ENCODE assay signal across 22 cellular contexts in genomic region chr9:79357185-79357584, GRCh38.
DNase-seq lines count a peak whose midpoint lies in the region; ATAC-seq and TF ChIP-seq lines count a peak whose summit lies in the region.
"Had no signal": no experiment of that assay in that cellular context is flagged by ENCODE, and none has a peak within 500 bp of the region (broad histone marks: within the 10 kb centered on the region; RNA-seq: fewer than 3 reads in every experiment).

No MANE protein-coding gene starts in this region.

- H3K27ac Mint-ChIP-seq in dendritic cell treated with granulocyte-macrophage colony-stimulating factor and Interleukin-4, amounts not matched to agents 40 ng/mL and 50 ng/mL, for 4 days = peak overlapping the region; percentile 56

- intact Hi-C loops in dendritic cell treated with granulocyte-macrophage colony-stimulating factor and Interleukin-4, amounts not matched to agents 40 ng/mL and 50 ng/mL, for 4 days (cut with micrococcal nuclease) = no loop called here
- intact Hi-C loops in stomach (cut with DNase I; ENCODE audit: low total_unique reads) = no loop called here

- TF ChIP-seq EP300 in stomach (IDR thresholded peaks at IDR 0.05) (no peak), gastroesophageal sphincter (IDR thresholded peaks at IDR 0.05) (no peak)

- H3K4me3 Mint-ChIP-seq in dendritic cell treated with granulocyte-macrophage colony-stimulating factor and Interleukin-4, amounts not matched to agents 40 ng/mL and 50 ng/mL, for 4 days = peak overlapping the region; percentile 6

- no peaks in the 10 kb centered on the region for H3K27me3 Mint-ChIP-seq in dendritic cell treated with granulocyte-macrophage colony-stimulating factor and Interleukin-4, amounts not matched to agents 40 ng/mL and 50 ng/mL, for 4 days

- TF ChIP-seq POLR2A in stomach (IDR thresholded peaks at IDR 0.05) (no peak), gastroesophageal sphincter (IDR thresholded peaks at IDR 0.05) (no peak)

- 21 to 53% (median 37%) methylated on average over 5 of the region's 5 CpGs for WGBS in stomach, 5 donors
- WGBS in gastroesophageal sphincter (ENCODE audit: low coverage in 1 of 2), 2 donors = 68 to 69% methylated on average over 3 to 5 of the region's 5 CpGs

- H3K27me3 ChIP-seq in stomach (no peaks in the 10 kb centered on the region), gastroesophageal sphincter (no peaks in the 10 kb centered on the region)

- H3K9me3 ChIP-seq in stomach = no peaks in the 10 kb centered on the region
- no peaks in the 10 kb centered on the region for H3K9me3 ChIP-seq in gastroesophageal sphincter

- no peaks in the 10 kb centered on the region for H3K36me3 ChIP-seq in stomach
- H3K36me3 ChIP-seq in gastroesophageal sphincter = no peaks in the 10 kb centered on the region

- H3K4me1 Mint-ChIP-seq in dendritic cell treated with granulocyte-macrophage colony-stimulating factor and Interleukin-4, amounts not matched to agents 40 ng/mL and 50 ng/mL, for 4 days (ENCODE audit: low read depth) = peaks cover 22% of the 10 kb centered on the region

- DNase-seq in NCI-H1092 treated with DMSO at 0.1 percent for 48 hours (lab: John Stamatoyannopoulos, UW) = peak; percentile 26
- no peak for DNase-seq in NCI-H1092 (lab: John Stamatoyannopoulos, UW)
- DNase-seq in NCI-H2029 (lab: John Stamatoyannopoulos, UW) = peak; percentile 30
- no peak for DNase-seq in stomach
- DNase-seq in stimulated activated CD4-positive, alpha-beta T cell treated with anti-CD3 and anti-CD28 coated beads, Interleukin-12 subunit alpha, Interleukin-12 subunit beta, amount 100 ng/mL, for 4 hours = no peak
- no peak for DNase-seq in epidermal melanocyte (ENCODE audit: insufficient read length, low spot score)
- DNase-seq: AML-193, COR-L47, DMS 273 treated with DMSO at 0.1 percent for 48 hours, NCI-H1105 treated with DMSO at 0.1 percent for 48 hours, NCI-H187, NCI-H446, NCI-H82, PC-9, SIG-M5 had no signal

- ATAC-seq in gastroesophageal sphincter = no peak
- ATAC-seq: K562, SK-N-SH treated with all-trans-retinoic acid at 6 μM for 48 hours had no signal

- no peaks in the 10 kb centered on the region for H3K9me3 Mint-ChIP-seq in dendritic cell treated with granulocyte-macrophage colony-stimulating factor and Interleukin-4, amounts not matched to agents 40 ng/mL and 50 ng/mL, for 4 days

- H3K4me1 ChIP-seq in stomach = peaks cover 0 to 16% (median 2%) of the 10 kb centered on the region in 4 donors
- no peaks in the 10 kb centered on the region for H3K4me1 ChIP-seq in gastroesophageal sphincter

- TF ChIP-seq CTCF in stomach (IDR thresholded peaks at IDR 0.05) (no peak), gastroesophageal sphincter (IDR thresholded peaks at IDR 0.05) (no peak)

- H3K4me3 ChIP-seq in stomach (peak overlapping the region in 3 of 4 donors; percentile 11 to 26 (median 22)), gastroesophageal sphincter (no peak overlapping the region)
- H3K4me3 ChIP-seq: K562, PC-9 had no signal

- H3K27ac ChIP-seq in stomach (no peak overlapping the region), gastroesophageal sphincter (no peak overlapping the region)
- H3K27ac ChIP-seq: 22Rv1, C4-2B, PC-9, RWPE1 had no signal

- no peaks in the 10 kb centered on the region for H3K36me3 Mint-ChIP-seq in dendritic cell treated with granulocyte-macrophage colony-stimulating factor and Interleukin-4, amounts not matched to agents 40 ng/mL and 50 ng/mL, for 4 days (ENCODE audit: low read depth)

Comparison
In these comparisons a context has a peak if more than half of its experiments do, and no peak if none do; other contexts are left out.
1. DNase-seq: peak in NCI-H1092 treated with DMSO at 0.1 percent for 48 hours (single experiment) and NCI-H2029 (single experiment); none in NCI-H1092 (single experiment), stomach (single experiment), stimulated activated CD4-positive, alpha-beta T cell treated with anti-CD3 and anti-CD28 coated beads, Interleukin-12 subunit alpha, Interleukin-12 subunit beta, amount 100 ng/mL, for 4 hours (single experiment) and epidermal melanocyte (single experiment).
2. H3K4me3 ChIP-seq: peak in stomach (3 of 4); none in gastroesophageal sphincter (0 of 2).